ENCODE assay signal across 15 cellular contexts in the genomic region with DNA sequence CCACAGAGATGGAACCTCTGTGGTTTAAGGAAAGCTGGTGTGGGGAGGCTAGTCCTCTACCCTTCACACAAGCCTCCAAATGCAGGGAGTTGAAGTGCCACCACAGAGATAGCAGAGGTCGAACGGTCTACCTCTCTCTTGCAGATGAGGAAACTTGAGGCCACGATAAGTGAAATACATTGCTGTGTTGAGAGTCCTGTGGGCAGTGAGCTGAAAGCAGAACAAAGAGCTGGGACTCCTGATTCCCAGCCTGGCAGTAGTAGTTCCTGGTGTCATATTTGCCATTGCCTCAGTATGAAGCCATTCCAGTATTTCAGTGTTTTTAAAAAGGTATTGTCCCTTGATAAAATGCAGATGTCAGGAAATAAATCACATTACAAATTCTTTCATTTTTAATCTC. TPM values are rescaled to one million over a fixed set of nuclear protein-coding genes. Genes with fewer than 3 reads are reported as not detected.
A peak's percentile ranks its signal among the peaks of the same experiment; 100 is the strongest.
DNase-seq lines count a peak whose midpoint lies in the region; ATAC-seq, FAIRE-seq and TF ChIP-seq lines count a peak whose summit lies in the region.
"Had no signal": no experiment of that assay in that cellular context is flagged by ENCODE, and none has a peak within 500 bp of the region (broad histone marks: within the 10 kb centered on the region; RNA-seq: fewer than 3 reads in every experiment).

No MANE protein-coding gene starts in this region.

- TF ChIP-seq POLR2A in H1 (IDR thresholded peaks at IDR 0.05; ENCODE audit: control extremely low read depth in 1 of 2, low read depth in 2 of 2, low read length in 2 of 2) = no peak

- 0 out of 4 replicates have a peak overlapping the region, but pooled peaks of 1 of the 2 experiments have one; percentile 3 for H3K4me2 ChIP-seq in H1 (ENCODE audit: insufficient read depth in 1 of 2, low read depth in 2 of 2, low read length in 2 of 2)

- H3K36me3 Mint-ChIP-seq in activated T-cell treated with anti-CD3 and anti-CD28 coated beads, Interleukin-2, amount 50 U/mL, for 24 hours (ENCODE audit: low read depth) = no peaks in the 10 kb centered on the region
- peaks cover 6% of the 10 kb centered on the region for H3K36me3 Mint-ChIP-seq in nephron progenitor cell (ENCODE audit: low read depth)
- H3K36me3 Mint-ChIP-seq: CD4-positive, CD25-positive, alpha-beta regulatory T cell; naive B cell; stimulated activated memory B cell treated with anti-CD40 and anti-IgM and Interleukin-4, amounts not matched to agents 10 μg/mL and 1 μg/mL and 100 μg/mL, for 72 hours had no signal

- H3K23ac ChIP-seq in H1 (ENCODE audit: insufficient read length) = no peak overlapping the region

- H3K4me3 ChIP-seq in right atrium auricular region (no peak overlapping the region), H1 (ENCODE audit: extremely low read depth in 1 of 4, insufficient read depth in 2 of 4, low read depth in 3 of 4, low read length in 4 of 4) (no peak overlapping the region), thoracic aorta (no peak overlapping the region)

- peak overlapping the region; percentile 21; the same call in 1 of the 2 replicates for H2BK5ac ChIP-seq in H1 (ENCODE audit: low read depth, low read length)

- TF ChIP-seq RAD21 in H1 (IDR thresholded peaks at IDR 0.05 in 1 of 2, conservative IDR thresholded peaks at IDR 0.05 in 1 of 2; ENCODE audit: low read depth in 2 of 2, low read length in 2 of 2) = no peak

- H3K9me3 ChIP-seq in right atrium auricular region (no peaks in the 10 kb centered on the region), H1 (ENCODE audit: insufficient read depth in 2 of 2, low read depth in 1 of 2, low read length in 1 of 2) (no peaks in the 10 kb centered on the region), thoracic aorta (no peaks in the 10 kb centered on the region)

- H4K5ac ChIP-seq in H1 (ENCODE audit: insufficient read length, low read depth, low read length) = no peak overlapping the region

- H2BK20ac ChIP-seq in H1 (ENCODE audit: low read length) = no peak overlapping the region

- peaks cover 6% of the 10 kb centered on the region for H3K27me3 Mint-ChIP-seq in activated T-cell treated with anti-CD3 and anti-CD28 coated beads, Interleukin-2, amount 50 U/mL, for 24 hours
- no peaks in the 10 kb centered on the region for H3K27me3 Mint-ChIP-seq in nephron progenitor cell (ENCODE audit: low read depth, poor library complexity)
- H3K27me3 Mint-ChIP-seq: stimulated activated memory B cell treated with anti-CD40 and anti-IgM and Interleukin-4, amounts not matched to agents 10 μg/mL and 1 μg/mL and 100 μg/mL, for 72 hours had no signal

- H2BK15ac ChIP-seq in H1 (ENCODE audit: low read length) = 0 out of 2 replicates have a peak overlapping the region, but pooled peaks have one; percentile 63

- peaks cover 0 to 95% of the 10 kb centered on the region in 2 experiments; a peak in 3 of 4 replicates for H3K79me2 ChIP-seq in H1 (ENCODE audit: control insufficient read depth in 1 of 2, insufficient read depth in 2 of 2, low read length in 2 of 2)
- H3K79me2 ChIP-seq: parathyroid adenoma had no signal

- peak overlapping the region; percentile 65; the same call in 1 of the 2 replicates for H2BK12ac ChIP-seq in H1 (ENCODE audit: low read depth, low read length)

- no peak overlapping the region for H3K14ac ChIP-seq in H1 (ENCODE audit: insufficient read length)

- no peak overlapping the region for H2AFZ ChIP-seq in H1 (ENCODE audit: low read length)
- H2AFZ ChIP-seq: parathyroid adenoma had no signal

- H3K23me2 ChIP-seq in H1 (ENCODE audit: low read depth, low read length) = no peaks in the 10 kb centered on the region

- H4K8ac ChIP-seq in H1 (ENCODE audit: extremely low read depth, insufficient read depth, low read length) = no peak overlapping the region

- H3K9me3 Mint-ChIP-seq in activated T-cell treated with anti-CD3 and anti-CD28 coated beads, Interleukin-2, amount 50 U/mL, for 24 hours = no peaks in the 10 kb centered on the region
- no peaks in the 10 kb centered on the region for H3K9me3 Mint-ChIP-seq in nephron progenitor cell
- H3K9me3 Mint-ChIP-seq: activated naive CD8-positive, alpha-beta T cell treated with anti-CD3 and anti-CD28 coated beads, Interleukin-2, amount 50 U/mL, for 24 hours; CD4-positive, CD25-positive, alpha-beta regulatory T cell; naive B cell; stimulated activated memory B cell treated with anti-CD40 and anti-IgM and Interleukin-4, amounts not matched to agents 10 μg/mL and 1 μg/mL and 100 μg/mL, for 72 hours had no signal

- peaks cover 0 to 4% of the 10 kb centered on the region in 2 experiments for H4K20me1 ChIP-seq in H1 (replicated peaks in 1 of 2; ENCODE audit: control insufficient read depth in 1 of 2, insufficient read depth in 2 of 2, low read length in 2 of 2)

- intact Hi-C loops in cardiac septum (cut with DNase I) = loop anchor here (10.0 kb wide), 1 partner anchor 112 kb away; no protein-coding TSS in a partner anchor

- no peak overlapping the region for H4K91ac ChIP-seq in H1 (replicated peaks; ENCODE audit: insufficient read length, low read length)

- H2AK5ac ChIP-seq in H1 (ENCODE audit: low read depth, low read length) = no peak overlapping the region

- WGBS in H1 (ENCODE audit: extremely low coverage in 1 of 2, insufficient coverage in 1 of 2, insufficient read length in 1 of 2, insufficient replicate concordance in 2 of 2, low coverage in 1 of 2, low lambda C conversion rate in 2 of 2, missing lambda C conversion rate in 1 of 2), 2 experiments = 91% methylated on average over 3 of the region's 3 CpGs; no CpG with 5 or more reads in 1 of the 2 experiments

- no peak for DNase-seq in right atrium auricular region (ENCODE audit: low spot score)
- no peak for DNase-seq in cardiac septum (ENCODE audit: low spot score)
- peak; percentile 64 for DNase-seq in SKM-1 treated with dmso at 0.1 percent for 144 hours (lab: John Stamatoyannopoulos, UW; ENCODE audit: unreplicated experiment)
- no peak for DNase-seq in H1 (ENCODE audit: low read depth in 1 of 2, low spot score in 2 of 2)
- DNase-seq in thoracic aorta (ENCODE audit: low spot score) = no peak
- DNase-seq in activated T-cell treated with anti-CD3 and anti-CD28 coated beads, Interleukin-2, amount 50 U/mL, for 24 hours = no peak
- DNase-seq in nephron progenitor cell = no peak
- no peak for DNase-seq in COR-L47 (lab: John Stamatoyannopoulos, UW)
- DNase-seq: ACHN; activated naive CD8-positive, alpha-beta T cell treated with anti-CD3 and anti-CD28 coated beads, Interleukin-2, amount 50 U/mL, for 24 hours; CD4-positive, CD25-positive, alpha-beta regulatory T cell; foreskin fibroblast; naive B cell had no signal

- no peak for FAIRE-seq in H1 (lab: Jason Lieb, UNC)

- no peak overlapping the region for H3K4me3 Mint-ChIP-seq in activated T-cell treated with anti-CD3 and anti-CD28 coated beads, Interleukin-2, amount 50 U/mL, for 24 hours
- no peak overlapping the region for H3K4me3 Mint-ChIP-seq in nephron progenitor cell
- H3K4me3 Mint-ChIP-seq: activated naive CD8-positive, alpha-beta T cell treated with anti-CD3 and anti-CD28 coated beads, Interleukin-2, amount 50 U/mL, for 24 hours; CD4-positive, CD25-positive, alpha-beta regulatory T cell; naive B cell; stimulated activated memory B cell treated with anti-CD40 and anti-IgM and Interleukin-4, amounts not matched to agents 10 μg/mL and 1 μg/mL and 100 μg/mL, for 72 hours had no signal

- no peaks in the 10 kb centered on the region for H3K4me1 Mint-ChIP-seq in activated T-cell treated with anti-CD3 and anti-CD28 coated beads, Interleukin-2, amount 50 U/mL, for 24 hours (ENCODE audit: low read depth)
- peaks cover 53% of the 10 kb centered on the region for H3K4me1 Mint-ChIP-seq in nephron progenitor cell
- H3K4me1 Mint-ChIP-seq: activated naive CD8-positive, alpha-beta T cell treated with anti-CD3 and anti-CD28 coated beads, Interleukin-2, amount 50 U/mL, for 24 hours; CD4-positive, CD25-positive, alpha-beta regulatory T cell; naive B cell; stimulated activated memory B cell treated with anti-CD40 and anti-IgM and Interleukin-4, amounts not matched to agents 10 μg/mL and 1 μg/mL and 100 μg/mL, for 72 hours had no signal

- no peak for TF ChIP-seq EP300 in H1 (IDR thresholded peaks at IDR 0.05; ENCODE audit: borderline replicate concordance in 1 of 2, low read depth in 2 of 2, low read length in 2 of 2)

- H3K4ac ChIP-seq in H1 (replicated peaks; ENCODE audit: insufficient read length, low read depth, low read length) = peak overlapping the region; percentile 33

- H2BK120ac ChIP-seq in H1 (replicated peaks; ENCODE audit: low read depth, low read length) = no peak overlapping the region

- H3K9ac ChIP-seq in H1 (replicated peaks in 1 of 4; ENCODE audit: extremely low read depth in 1 of 4, low read depth in 3 of 4, low read length in 3 of 4) = no peak overlapping the region
- H3K9ac ChIP-seq: parathyroid adenoma had no signal

- no peak overlapping the region for H3K27ac Mint-ChIP-seq in activated T-cell treated with anti-CD3 and anti-CD28 coated beads, Interleukin-2, amount 50 U/mL, for 24 hours
- H3K27ac Mint-ChIP-seq in nephron progenitor cell = no peak overlapping the region
- H3K27ac Mint-ChIP-seq: activated naive CD8-positive, alpha-beta T cell treated with anti-CD3 and anti-CD28 coated beads, Interleukin-2, amount 50 U/mL, for 24 hours; CD4-positive, CD25-positive, alpha-beta regulatory T cell; naive B cell; stimulated activated memory B cell treated with anti-CD40 and anti-IgM and Interleukin-4, amounts not matched to agents 10 μg/mL and 1 μg/mL and 100 μg/mL, for 72 hours had no signal

- TF ChIP-seq CTCF in right atrium auricular region (IDR thresholded peaks at IDR 0.05) (no peak), H1 (IDR thresholded peaks at IDR 0.05; ENCODE audit: control extremely low read depth in 1 of 3, insufficient read depth in 1 of 3, low read depth in 1 of 3, low read length in 3 of 3) (no peak), thoracic aorta (IDR thresholded peaks at IDR 0.05) (no peak), nephron progenitor cell (IDR thresholded peaks at IDR 0.05) (no peak)

- H3K56ac ChIP-seq in H1 (replicated peaks; ENCODE audit: insufficient read length, low read depth, low read length) = no peak overlapping the region

- H3K27ac ChIP-seq in right atrium auricular region = peak overlapping the region; percentile 70 to 84
- H3K27ac ChIP-seq in H1 (ENCODE audit: low read depth, low read length) = no peak overlapping the region
- peak overlapping the region; percentile 37 to 45 for H3K27ac ChIP-seq in thoracic aorta
- H3K27ac ChIP-seq: parathyroid adenoma had no signal

- H3K79me1 ChIP-seq in H1 (ENCODE audit: low read depth, low read length) = peaks cover 10% of the 10 kb centered on the region

- H3K4me1 ChIP-seq in right atrium auricular region (peaks cover 0 to 50% of the 10 kb centered on the region in 2 donors), H1 (replicated peaks in 1 of 4; ENCODE audit: control insufficient read depth in 3 of 4, insufficient read depth in 4 of 4, low read length in 3 of 4) (peaks cover 4 to 23% (median 10%) of the 10 kb centered on the region in 4 experiments), thoracic aorta (ENCODE audit: control insufficient read depth in 1 of 2, low read depth in 2 of 2) (peaks cover 20 to 32% of the 10 kb centered on the region in 2 donors)
- H3K4me1 ChIP-seq: parathyroid adenoma had no signal

- no peak for ATAC-seq in thoracic aorta (ENCODE audit: insufficient number of reproducible peaks, low FRiP score, low read depth)
- ATAC-seq: activated naive CD8-positive, alpha-beta T cell treated with anti-CD3 and anti-CD28 coated beads, Interleukin-2, amount 50 U/mL, for 24 hours; stimulated activated memory B cell treated with anti-CD40 and anti-IgM and Interleukin-4, amounts not matched to agents 10 μg/mL and 1 μg/mL and 100 μg/mL, for 72 hours had no signal

- H3K27me3 ChIP-seq in right atrium auricular region = no peaks in the 10 kb centered on the region
- H3K27me3 ChIP-seq in H1 (replicated peaks in 1 of 4; ENCODE audit: control insufficient read depth in 3 of 4, extremely low read depth in 1 of 4, insufficient read depth in 3 of 4, low read length in 3 of 4) = no peaks in the 10 kb centered on the region
- no peaks in the 10 kb centered on the region for H3K27me3 ChIP-seq in thoracic aorta (replicated peaks; ENCODE audit: insufficient read depth)

- H3K36me3 ChIP-seq in right atrium auricular region = no peaks in the 10 kb centered on the region
- no peaks in the 10 kb centered on the region for H3K36me3 ChIP-seq in H1 (ENCODE audit: control insufficient read depth in 2 of 4, insufficient read depth in 4 of 4, low read length in 3 of 4)
- no peaks in the 10 kb centered on the region for H3K36me3 ChIP-seq in thoracic aorta

- H3K18ac ChIP-seq in H1 (ENCODE audit: extremely low read depth, low read length) = no peak overlapping the region

- POLR2A ChIA-PET in H1 (lab: Charles Lee; ENCODE audit: partially characterized antibody) = interaction anchor here (0.8 to 1.5 kb wide), 2 partner anchors 11 to 28 kb away, joined by 3 read pairs; a partner anchor contains a TSS

- CTCF ChIA-PET in H1 (lab: Charles Lee; ENCODE audit: partially characterized antibody) = interaction anchor here (0.7 to 8.8 kb wide), 8 partner anchors 11 to 114 kb away, joined by 3 to 38 read pairs (median 3); no protein-coding TSS in a partner anchor

RNA-seq across cellular contexts. Expression of a gene that starts 28.6 kb away (rescaled TPM):
- 10 to 100 TPM; 59.7 to 80.9 TPM for total RNA-seq in right atrium auricular region
- 163 TPM for total RNA-seq in cardiac septum
- total RNA-seq in H1 (2021; fragmentation: NEBNext Ultra II Directional; extraction: Animal tissue kit (Norgen Biotek cat#: 25700)) = 159 and 175 TPM in 2 replicates
- polyA plus RNA-seq in H1 (2011; rRNA removed) = 38.6 and 64.5 TPM in 2 replicates
- 43.2 TPM for polyA plus RNA-seq in H1 (2011; cell fraction: cytosol; rRNA removed)
- polyA plus RNA-seq in H1 (2011; cell fraction: nucleus; rRNA removed) = 26.7 TPM
- 54.2 to 73.8 TPM (median 65.5 TPM) in 4 replicates for polyA plus RNA-seq in H1 (2012, experiment 1 of 2)
- polyA plus RNA-seq in H1 (2012, experiment 2 of 2) = 24.0 TPM
- polyA plus RNA-seq in H1 (2013, experiment 1 of 2) = 109 TPM
- 113 TPM for polyA plus RNA-seq in H1 (2013, experiment 2 of 2)
- 75.4 and 132 TPM in 2 replicates for polyA minus RNA-seq in H1 (2011; rRNA and poly(A)+ RNA removed)
- 33.1 TPM for polyA minus RNA-seq in H1 (2011; cell fraction: cytosol; rRNA and poly(A)+ RNA removed)
- 38.6 TPM for polyA minus RNA-seq in H1 (2011; cell fraction: nucleus; rRNA and poly(A)+ RNA removed)
- 10 to 100 TPM; 32.2 to 35.8 TPM for total RNA-seq in thoracic aorta
